In the genomic region with DNA sequence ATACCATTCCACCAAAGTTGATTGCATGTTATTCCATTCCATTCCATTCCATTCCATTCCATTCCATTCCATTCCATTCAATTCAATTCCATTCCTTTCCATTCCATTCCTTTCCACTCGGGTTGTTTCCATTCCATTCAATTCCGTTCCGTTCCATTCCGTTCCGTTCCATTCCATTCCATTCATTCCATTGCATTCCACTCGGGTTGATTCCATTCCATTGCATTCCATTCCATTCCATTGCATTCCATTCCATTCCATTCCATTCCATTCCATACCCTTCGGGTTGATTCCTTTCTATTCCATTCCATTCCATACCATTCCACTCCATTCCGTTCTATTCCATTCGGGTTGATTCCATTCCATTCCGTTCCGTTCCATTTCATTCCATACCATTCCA, we compare ENCODE assay signal across 8 cellular contexts.
A peak's percentile ranks its signal among the peaks of the same experiment; 100 is the strongest.
DNase-seq lines count a peak whose midpoint lies in the region; ATAC-seq, FAIRE-seq and TF ChIP-seq lines count a peak whose summit lies in the region.
"Not testable (repeated sequence)": the region's sequence is repeated elsewhere in the genome, so short reads cannot be mapped to it uniquely, and the experiment has no call there.

No MANE protein-coding gene starts in this region.

- not testable (repeated sequence) for H3K79me2 ChIP-seq in DND-41 (ENCODE audit: insufficient read depth, low read length); H1 (ENCODE audit: control insufficient read depth in 1 of 2, insufficient read depth in 2 of 2, low read length in 2 of 2)

- not testable (repeated sequence) for TF ChIP-seq EP300 in H1 (IDR thresholded peaks at IDR 0.05; ENCODE audit: borderline replicate concordance in 1 of 2, low read depth in 2 of 2, low read length in 2 of 2)

- not testable (repeated sequence) for H3K79me1 ChIP-seq in H1 (ENCODE audit: low read depth, low read length)

- not testable (repeated sequence) for H3K18ac ChIP-seq in H1 (ENCODE audit: extremely low read depth, low read length)

- not testable (repeated sequence) for FAIRE-seq in H1 (lab: Jason Lieb, UNC)

- H4K91ac ChIP-seq in H1 (replicated peaks; ENCODE audit: insufficient read length, low read length), result not testable (repeated sequence)

- H2AK5ac ChIP-seq in H1 (ENCODE audit: low read depth, low read length), result not testable (repeated sequence)

- POLR2A ChIA-PET in H1 (lab: Charles Lee; ENCODE audit: partially characterized antibody), result not testable (repeated sequence)

- not testable (repeated sequence) for H2BK12ac ChIP-seq in H1 (ENCODE audit: low read depth, low read length)

- 65 to 100% methylated on average over 3 to 11 of the region's 11 CpGs for WGBS in H1 (ENCODE audit: extremely low coverage in 1 of 2, insufficient coverage in 1 of 2, insufficient read length in 1 of 2, insufficient replicate concordance in 2 of 2, low coverage in 1 of 2, low lambda C conversion rate in 2 of 2, missing lambda C conversion rate in 1 of 2), 2 experiments

- not testable (repeated sequence) for H2BK5ac ChIP-seq in H1 (ENCODE audit: low read depth, low read length)

- not testable (repeated sequence) for H3K4me2 ChIP-seq in DND-41 (ENCODE audit: insufficient read depth, low read length); H1 (ENCODE audit: insufficient read depth in 1 of 2, low read depth in 2 of 2, low read length in 2 of 2)

- ATAC-seq in DND-41 (ENCODE audit: insufficient read depth, low read depth) (0 out of 3 replicates have a peak, but pooled peaks have one; percentile 45), GM19395 (IDR thresholded peaks at IDR 0.05; ENCODE audit: unreplicated experiment) (peak; percentile 39), HG02610 (IDR thresholded peaks at IDR 0.05; ENCODE audit: unreplicated experiment) (peak; percentile 26), HG03064 (IDR thresholded peaks at IDR 0.05; ENCODE audit: low read depth, unreplicated experiment) (peak; percentile 28), left lobe of liver (peak; percentile 35), gastrocnemius medialis (peak; percentile 23 to 56)

- H3K36me3 ChIP-seq in DND-41 (ENCODE audit: insufficient read depth, low read length); HUES48 (ENCODE audit: control insufficient read depth, insufficient read depth, low read length); H1 (ENCODE audit: control insufficient read depth in 2 of 4, insufficient read depth in 4 of 4, low read length in 3 of 4); gastrocnemius medialis: not testable (repeated sequence)

- not testable (repeated sequence) for H3K27ac ChIP-seq in DND-41 (ENCODE audit: low read length); HUES48 (ENCODE audit: low read depth, low read length); H1 (ENCODE audit: low read depth, low read length); gastrocnemius medialis

- H3K9ac ChIP-seq in DND-41 (ENCODE audit: low read depth, low read length); HUES48 (ENCODE audit: low read depth, low read length); H1 (replicated peaks in 1 of 4; ENCODE audit: extremely low read depth in 1 of 4, low read depth in 3 of 4, low read length in 3 of 4): not testable (repeated sequence)

- H3K9me3 ChIP-seq in DND-41 (ENCODE audit: insufficient read depth, low read length, severe bottlenecking) (peaks cover 82% of the 10 kb centered on the region), HUES48 (ENCODE audit: control insufficient read depth, insufficient read depth, low read length) (peaks cover 95% of the 10 kb centered on the region), H1 (ENCODE audit: insufficient read depth in 2 of 2, low read depth in 1 of 2, low read length in 1 of 2) (peaks cover 37 to 92% of the 10 kb centered on the region in 2 experiments)
- H3K9me3 ChIP-seq in gastrocnemius medialis, result not testable (repeated sequence)

- not testable (repeated sequence) for H2BK120ac ChIP-seq in H1 (replicated peaks; ENCODE audit: low read depth, low read length)

- H4K5ac ChIP-seq in H1 (ENCODE audit: insufficient read length, low read depth, low read length), result not testable (repeated sequence)

- intact Hi-C loops in gastrocnemius medialis (cut with DNase I; ENCODE audit: low total_unique reads), result not testable (repeated sequence)

- H3K4ac ChIP-seq in H1 (replicated peaks; ENCODE audit: insufficient read length, low read depth, low read length), result not testable (repeated sequence)

- H3K4me3 ChIP-seq in DND-41 (ENCODE audit: low read depth in 1 of 2, low read length in 2 of 2) (peak overlapping the region in 1 of 2 experiments; percentile 1; a peak in 1 of 4 replicates), HUES48 (ENCODE audit: low read depth, low read length) (peak overlapping the region; percentile 15)
- H3K4me3 ChIP-seq in H1 (ENCODE audit: extremely low read depth in 1 of 4, insufficient read depth in 2 of 4, low read depth in 3 of 4, low read length in 4 of 4); gastrocnemius medialis: not testable (repeated sequence)

- not testable (repeated sequence) for H4K20me1 ChIP-seq in DND-41 (ENCODE audit: insufficient read depth, low read length); H1 (replicated peaks in 1 of 2; ENCODE audit: control insufficient read depth in 1 of 2, insufficient read depth in 2 of 2, low read length in 2 of 2)

- CTCF ChIA-PET in H1 (lab: Charles Lee; ENCODE audit: partially characterized antibody), result not testable (repeated sequence)

- H3K23me2 ChIP-seq in H1 (ENCODE audit: low read depth, low read length), result peaks cover 49% of the 10 kb centered on the region

- not testable (repeated sequence) for H3K4me1 ChIP-seq in DND-41 (ENCODE audit: insufficient read depth, low read length); HUES48 (ENCODE audit: control insufficient read depth, insufficient read depth, low read length); H1 (replicated peaks in 1 of 4; ENCODE audit: control insufficient read depth in 3 of 4, insufficient read depth in 4 of 4, low read length in 3 of 4); gastrocnemius medialis

- TF ChIP-seq POLR2A in H1 (IDR thresholded peaks at IDR 0.05; ENCODE audit: control extremely low read depth in 1 of 2, low read depth in 2 of 2, low read length in 2 of 2); gastrocnemius medialis (IDR thresholded peaks at IDR 0.05): not testable (repeated sequence)

- TF ChIP-seq CTCF in DND-41 (IDR thresholded peaks at IDR 0.05; ENCODE audit: borderline replicate concordance, extremely low read depth, low read length, poor library complexity, severe bottlenecking); H1 (IDR thresholded peaks at IDR 0.05; ENCODE audit: control extremely low read depth in 1 of 3, insufficient read depth in 1 of 3, low read depth in 1 of 3, low read length in 3 of 3); gastrocnemius medialis (IDR thresholded peaks at IDR 0.05 in 4 of 5, conservative IDR thresholded peaks at IDR 0.05 in 1 of 5): not testable (repeated sequence)

- TF ChIP-seq RAD21 in H1 (IDR thresholded peaks at IDR 0.05 in 1 of 2, conservative IDR thresholded peaks at IDR 0.05 in 1 of 2; ENCODE audit: low read depth in 2 of 2, low read length in 2 of 2), result not testable (repeated sequence)

- not testable (repeated sequence) for H2BK20ac ChIP-seq in H1 (ENCODE audit: low read length)

- H3K23ac ChIP-seq in H1 (ENCODE audit: insufficient read length), result not testable (repeated sequence)

- not testable (repeated sequence) for H3K14ac ChIP-seq in H1 (ENCODE audit: insufficient read length)

- not testable (repeated sequence) for H3K27me3 ChIP-seq in DND-41 (ENCODE audit: insufficient read depth, low read length, poor library complexity); HUES48 (ENCODE audit: control insufficient read depth, insufficient read depth, low read length); H1 (replicated peaks in 1 of 4; ENCODE audit: control insufficient read depth in 3 of 4, extremely low read depth in 1 of 4, insufficient read depth in 3 of 4, low read length in 3 of 4); gastrocnemius medialis

- not testable (repeated sequence) for DNase-seq in DND-41; H1 (ENCODE audit: low read depth in 1 of 2, low spot score in 2 of 2); left lobe of liver (ENCODE audit: low spot score); gastrocnemius medialis

- H2AFZ ChIP-seq in DND-41 (ENCODE audit: low read depth, low read length); H1 (ENCODE audit: low read length): not testable (repeated sequence)

- not testable (repeated sequence) for H3K56ac ChIP-seq in H1 (replicated peaks; ENCODE audit: insufficient read length, low read depth, low read length)

- not testable (repeated sequence) for H4K8ac ChIP-seq in H1 (ENCODE audit: extremely low read depth, insufficient read depth, low read length)

- H2BK15ac ChIP-seq in H1 (ENCODE audit: low read length), result not testable (repeated sequence)

- in situ Hi-C loops in gastrocnemius medialis (cut with MboI; ENCODE audit: low sequenced_read_pairs in 4 of 4), result not testable (repeated sequence)

TF ChIP-seq in H1, 55 proteins besides CTCF, POLR2A, EP300 and RAD21:
- TF ChIP-seq RNF2 (IDR thresholded peaks at IDR 0.05; ENCODE audit: borderline replicate concordance, low read depth, low read length, missing control alignments, poor library complexity, severe bottlenecking), result peak; percentile 7
